ENCODE assay signal across 1 cellular context in the genomic region with DNA sequence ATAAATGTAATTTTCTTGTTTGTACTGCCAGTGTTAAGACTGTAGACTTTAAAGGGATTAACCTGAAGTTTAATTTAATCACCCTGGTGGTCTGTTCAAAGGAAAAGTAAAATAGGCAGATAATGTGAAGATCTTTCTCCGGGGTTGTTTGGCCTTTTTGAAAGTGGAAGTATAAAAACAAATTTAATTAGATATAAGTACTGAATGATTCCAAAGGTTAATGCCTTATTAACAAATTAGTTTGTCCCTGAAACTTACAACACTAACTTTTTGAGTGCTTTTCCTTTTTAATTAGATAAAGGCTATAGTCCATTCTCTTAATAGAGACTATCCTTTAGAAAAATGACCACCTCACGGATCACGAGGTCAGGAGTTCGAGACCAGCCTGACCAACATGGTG.
TF ChIP-seq lines count a peak whose summit lies in the region.

No MANE protein-coding gene starts in this region.

TF ChIP-seq in SK-N-SH, 30 proteins besides CTCF, POLR2A, EP300 and RAD21 (continued from another document):
- TF ChIP-seq, protein P1, sequence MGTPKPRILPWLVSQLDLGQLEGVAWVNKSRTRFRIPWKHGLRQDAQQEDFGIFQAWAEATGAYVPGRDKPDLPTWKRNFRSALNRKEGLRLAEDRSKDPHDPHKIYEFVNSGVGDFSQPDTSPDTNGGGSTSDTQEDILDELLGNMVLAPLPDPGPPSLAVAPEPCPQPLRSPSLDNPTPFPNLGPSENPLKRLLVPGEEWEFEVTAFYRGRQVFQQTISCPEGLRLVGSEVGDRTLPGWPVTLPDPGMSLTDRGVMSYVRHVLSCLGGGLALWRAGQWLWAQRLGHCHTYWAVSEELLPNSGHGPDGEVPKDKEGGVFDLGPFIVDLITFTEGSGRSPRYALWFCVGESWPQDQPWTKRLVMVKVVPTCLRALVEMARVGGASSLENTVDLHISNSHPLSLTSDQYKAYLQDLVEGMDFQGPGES (IDR thresholded peaks at IDR 0.05; ENCODE audit: low read depth, low read length) = no peak
- no peak for TF ChIP-seq ELF1 (IDR thresholded peaks at IDR 0.05)
- TF ChIP-seq, protein P2, sequence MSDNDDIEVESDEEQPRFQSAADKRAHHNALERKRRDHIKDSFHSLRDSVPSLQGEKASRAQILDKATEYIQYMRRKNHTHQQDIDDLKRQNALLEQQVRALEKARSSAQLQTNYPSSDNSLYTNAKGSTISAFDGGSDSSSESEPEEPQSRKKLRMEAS (IDR thresholded peaks at IDR 0.05; ENCODE audit: low read depth) = no peak
- TF ChIP-seq TAF1 (IDR thresholded peaks at IDR 0.05; ENCODE audit: borderline replicate concordance, low read depth, low read length) = no peak
- no peak for TF ChIP-seq RFX5 (IDR thresholded peaks at IDR 0.05; ENCODE audit: low read length)
- no peak for TF ChIP-seq SIN3A (IDR thresholded peaks at IDR 0.05; ENCODE audit: borderline replicate concordance, low read depth, low read length)
- TF ChIP-seq, protein P3, sequence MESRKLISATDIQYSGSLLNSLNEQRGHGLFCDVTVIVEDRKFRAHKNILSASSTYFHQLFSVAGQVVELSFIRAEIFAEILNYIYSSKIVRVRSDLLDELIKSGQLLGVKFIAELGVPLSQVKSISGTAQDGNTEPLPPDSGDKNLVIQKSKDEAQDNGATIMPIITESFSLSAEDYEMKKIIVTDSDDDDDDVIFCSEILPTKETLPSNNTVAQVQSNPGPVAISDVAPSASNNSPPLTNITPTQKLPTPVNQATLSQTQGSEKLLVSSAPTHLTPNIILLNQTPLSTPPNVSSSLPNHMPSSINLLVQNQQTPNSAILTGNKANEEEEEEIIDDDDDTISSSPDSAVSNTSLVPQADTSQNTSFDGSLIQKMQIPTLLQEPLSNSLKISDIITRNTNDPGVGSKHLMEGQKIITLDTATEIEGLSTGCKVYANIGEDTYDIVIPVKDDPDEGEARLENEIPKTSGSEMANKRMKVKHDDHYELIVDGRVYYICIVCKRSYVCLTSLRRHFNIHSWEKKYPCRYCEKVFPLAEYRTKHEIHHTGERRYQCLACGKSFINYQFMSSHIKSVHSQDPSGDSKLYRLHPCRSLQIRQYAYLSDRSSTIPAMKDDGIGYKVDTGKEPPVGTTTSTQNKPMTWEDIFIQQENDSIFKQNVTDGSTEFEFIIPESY (IDR thresholded peaks at IDR 0.05; ENCODE audit: borderline replicate concordance, low read depth) = no peak
- TF ChIP-seq FOSL2 (IDR thresholded peaks at IDR 0.05; ENCODE audit: borderline replicate concordance, low read depth) = no peak
- TF ChIP-seq FOXJ3 (CRISPR knock-in tag; IDR thresholded peaks at IDR 0.05) = no peak
- no peak for TF ChIP-seq RCOR1 (IDR thresholded peaks at IDR 0.05; ENCODE audit: low read length)
- no peak for TF ChIP-seq YY1 (IDR thresholded peaks at IDR 0.05; ENCODE audit: low read depth)
- no peak for TF ChIP-seq TEAD4 (IDR thresholded peaks at IDR 0.05; ENCODE audit: borderline replicate concordance, insufficient read depth)
